ENCODE assay signal across 11 cellular contexts in the genomic region with DNA sequence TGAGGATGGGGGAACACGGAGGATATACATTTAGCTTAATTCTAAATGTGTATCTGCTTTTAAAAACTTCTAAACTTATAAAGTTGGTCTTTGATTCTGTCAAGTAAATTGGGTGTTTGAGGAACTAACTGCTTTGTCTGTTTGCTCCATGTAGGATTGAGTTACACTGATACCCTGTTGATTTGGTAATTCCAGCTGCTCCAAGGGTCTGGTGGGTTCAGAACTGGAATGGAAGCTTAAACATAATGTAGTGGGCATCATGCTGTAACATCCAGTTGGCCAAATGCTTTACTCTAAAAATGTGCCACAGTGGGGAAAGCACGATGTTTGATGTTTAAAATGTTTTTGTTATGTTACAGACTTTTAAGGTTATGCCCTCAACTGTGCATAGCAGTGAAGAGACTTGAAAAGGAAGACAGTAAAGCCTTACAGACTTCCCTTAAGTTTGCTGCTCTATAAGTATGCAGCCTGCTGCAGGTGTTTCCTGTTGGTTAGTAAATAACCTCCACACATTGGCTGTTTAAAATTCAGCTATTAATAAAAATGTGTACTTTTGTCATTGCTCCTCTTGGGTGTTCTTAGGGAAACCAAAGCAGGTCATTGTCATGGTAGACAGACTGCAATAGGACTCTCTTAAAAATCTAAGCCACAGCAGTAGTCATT. TPM values are rescaled to one million over a fixed set of nuclear protein-coding genes. Genes with fewer than 3 reads are reported as not detected.
DNase-seq lines count a peak whose midpoint lies in the region; ATAC-seq and TF ChIP-seq lines count a peak whose summit lies in the region.
"Had no signal": no experiment of that assay in that cellular context is flagged by ENCODE, and none has a peak within 500 bp of the region (broad histone marks: within the 10 kb centered on the region; RNA-seq: fewer than 3 reads in every experiment).

No MANE protein-coding gene starts in this region.

- H3K4me2 ChIP-seq in DND-41 (ENCODE audit: insufficient read depth, low read length) (peak overlapping the region; percentile 55), OCI-LY7 (ENCODE audit: low read length) (peak overlapping the region; percentile 82)

- H3K4me3 ChIP-seq in DND-41 (ENCODE audit: low read depth in 1 of 2, low read length in 2 of 2) (peak overlapping the region in 1 of 2 experiments; percentile 29; a peak in 2 of 4 replicates), OCI-LY7 (ENCODE audit: low read depth, low read length, poor library complexity, severe bottlenecking) (peak overlapping the region; percentile 51), lower lobe of right lung (no peak overlapping the region)
- H3K4me3 ChIP-seq: esophagus squamous epithelium had no signal

- H3K36me3 ChIP-seq in DND-41 (ENCODE audit: insufficient read depth, low read length) (peaks cover 38% of the 10 kb centered on the region), OCI-LY7 (ENCODE audit: insufficient read depth, low read length) (peaks cover 50% of the 10 kb centered on the region), lower lobe of right lung (peaks cover 62% of the 10 kb centered on the region)

- H3K4me1 ChIP-seq in DND-41 (ENCODE audit: insufficient read depth, low read length) (peaks cover 98% of the 10 kb centered on the region), OCI-LY7 (ENCODE audit: insufficient read depth, low read length, poor library complexity, severe bottlenecking) (peaks cover 98% of the 10 kb centered on the region), lower lobe of right lung (peaks cover 17% of the 10 kb centered on the region)

- H3K9me3 ChIP-seq in DND-41 (ENCODE audit: insufficient read depth, low read length, severe bottlenecking) (no peaks in the 10 kb centered on the region), OCI-LY7 (ENCODE audit: low read length) (no peaks in the 10 kb centered on the region), lower lobe of right lung (no peaks in the 10 kb centered on the region)
- H3K9me3 ChIP-seq: esophagus squamous epithelium had no signal

- H3K27ac ChIP-seq in DND-41 (ENCODE audit: low read length) (peak overlapping the region; percentile 95), OCI-LY7 (ENCODE audit: low read depth, low read length, poor library complexity, severe bottlenecking) (peak overlapping the region; percentile 98), lower lobe of right lung (no peak overlapping the region)
- H3K27ac ChIP-seq: esophagus squamous epithelium had no signal

- intact Hi-C loops in OCI-LY7 (cut with micrococcal nuclease; ENCODE audit: unreplicated experiment) (loop anchor here (2.0 kb wide), 1 partner anchor 15 kb away; no protein-coding TSS in a partner anchor), lower lobe of right lung (cut with DNase I) (no loop called here)

- H4K20me1 ChIP-seq in DND-41 (ENCODE audit: insufficient read depth, low read length) (no peaks in the 10 kb centered on the region), OCI-LY7 (ENCODE audit: insufficient read depth, low read length) (no peaks in the 10 kb centered on the region)

- ATAC-seq in DND-41 (ENCODE audit: insufficient read depth, low read depth) = peak; percentile 96
- ATAC-seq in GM19328 (IDR thresholded peaks at IDR 0.05; ENCODE audit: unreplicated experiment) = peak; percentile 73
- peak; percentile 57 for ATAC-seq in HG02981 (IDR thresholded peaks at IDR 0.05; ENCODE audit: unreplicated experiment)
- ATAC-seq in lower lobe of right lung = no peak

- TF ChIP-seq CTCF in DND-41 (IDR thresholded peaks at IDR 0.05; ENCODE audit: borderline replicate concordance, extremely low read depth, low read length, poor library complexity, severe bottlenecking) (no peak), OCI-LY7 (conservative IDR thresholded peaks at IDR 0.05; ENCODE audit: low read length) (no peak), lower lobe of right lung (IDR thresholded peaks at IDR 0.05) (no peak)

- CTCF ChIA-PET in OCI-LY7 (lab: Charles Lee; ENCODE audit: unreplicated experiment) = interaction anchor here (0.6 to 1.6 kb wide), 5 partner anchors 10 to 16 kb away, joined by 3 to 5 read pairs (median 3); no protein-coding TSS in a partner anchor

- POLR2A ChIA-PET in OCI-LY7 (lab: Charles Lee) = interaction anchor here (0.6 to 13.5 kb wide), 20 partner anchors 9 to 687 kb away, joined by 3 to 444 read pairs (median 5); a partner anchor contains a TSS

- H3K79me2 ChIP-seq in DND-41 (ENCODE audit: insufficient read depth, low read length) (peaks cover 61% of the 10 kb centered on the region), OCI-LY7 (ENCODE audit: insufficient read depth, low read depth, low read length) (peaks cover 76% of the 10 kb centered on the region; the same call in 1 of the 2 replicates)

- H3K27me3 ChIP-seq in DND-41 (ENCODE audit: insufficient read depth, low read length, poor library complexity) (no peaks in the 10 kb centered on the region), lower lobe of right lung (ENCODE audit: low read depth) (no peaks in the 10 kb centered on the region)
- H3K27me3 ChIP-seq: esophagus squamous epithelium had no signal

- H2AFZ ChIP-seq in DND-41 (ENCODE audit: low read depth, low read length) = no peak overlapping the region
- no peak overlapping the region for H2AFZ ChIP-seq in OCI-LY7 (ENCODE audit: low read length)

- H3K9me2 ChIP-seq in OCI-LY7 (ENCODE audit: insufficient read depth, low read length) = no peaks in the 10 kb centered on the region

- DNase-seq in DND-41 (peak; percentile 71), OCI-LY7 (ENCODE audit: low spot score) (peak; percentile 92), lower lobe of right lung (no peak), AG08395 (ENCODE audit: low spot score) (no peak)
- no peak for DNase-seq in activated CD8-positive, alpha-beta memory T cell treated with anti-CD3 and anti-CD28 coated beads, Interleukin-2, amount 50 U/mL, for 48 hours
- no peak for DNase-seq in stimulated activated CD4-positive, alpha-beta T cell treated with anti-CD3 and anti-CD28 coated beads, Interleukin-12 subunit alpha, Interleukin-12 subunit beta, amount 100 ng/mL, for 4 hours
- DNase-seq: activated effector memory CD4-positive, alpha-beta T cell treated with Interleukin-2 at 50 U/mL for 16 hours; esophagus squamous epithelium; SIG-M5 had no signal

- peak overlapping the region; percentile 52 for H3K9ac ChIP-seq in DND-41 (ENCODE audit: low read depth, low read length)

- BruUV-seq in OCI-LY7 (replicated peaks; lab: Mats Ljungman, UMichigan) = TSS peak; percentile 86

RNA-seq across cellular contexts. Expression of a gene that starts 5.9 kb away (rescaled TPM):
- total RNA-seq in OCI-LY7 (2014; rRNA removed; shearing (Covaris generic)) = 125 and 186 TPM in 2 replicates
- total RNA-seq in OCI-LY7 (2022) = 337 and 398 TPM in 2 replicates
- total RNA-seq in lower lobe of right lung = 76.5 TPM

RNA-seq across cellular contexts. Expression of a gene that starts 59.5 kb away (rescaled TPM):
- total RNA-seq in OCI-LY7 (2014; rRNA removed; shearing (Covaris generic)) = 20.1 and 27.1 TPM in 2 replicates
- 50.7 and 60.4 TPM in 2 replicates for total RNA-seq in OCI-LY7 (2022)
- total RNA-seq in lower lobe of right lung = 90.6 TPM

Comparison
In these comparisons a context has a peak if more than half of its experiments do, and no peak if none do; other contexts are left out.
1. ATAC-seq: peak in DND-41 (single experiment), GM19328 (single experiment) and HG02981 (single experiment); none in lower lobe of right lung (0 of 2).
2. DNase-seq: peak in DND-41 (single experiment) and OCI-LY7 (single experiment); none in lower lobe of right lung (single experiment), activated CD8-positive, alpha-beta memory T cell treated with anti-CD3 and anti-CD28 coated beads, Interleukin-2, amount 50 U/mL, for 48 hours (single experiment), AG08395 (single experiment) and stimulated activated CD4-positive, alpha-beta T cell treated with anti-CD3 and anti-CD28 coated beads, Interleukin-12 subunit alpha, Interleukin-12 subunit beta, amount 100 ng/mL, for 4 hours (single experiment).